Comparison of ENCODE assay signal across 8 cellular contexts in the genomic region with DNA sequence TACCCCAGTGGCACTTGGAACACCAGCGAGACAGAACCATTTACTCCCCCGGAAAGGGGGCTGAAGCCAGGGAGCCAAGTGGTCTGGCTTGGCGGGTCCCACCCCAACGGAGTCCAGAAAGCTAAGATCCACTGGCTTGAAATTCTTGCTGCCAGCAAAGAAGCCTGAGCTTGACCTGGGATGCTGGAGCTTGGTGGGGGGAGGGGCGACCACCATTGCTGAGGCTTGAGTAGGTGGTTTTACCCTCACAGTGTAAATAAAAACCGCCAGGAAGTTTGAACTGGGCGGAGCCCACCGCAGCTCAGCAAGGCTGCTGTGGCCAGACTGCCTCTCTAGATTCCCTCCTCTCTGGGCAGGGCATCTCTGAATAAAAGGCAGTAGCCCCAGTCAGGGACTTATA.
DNase-seq lines count a peak whose midpoint lies in the region; ATAC-seq, FAIRE-seq and TF ChIP-seq lines count a peak whose summit lies in the region.
"Not testable (repeated sequence)": the region's sequence is repeated elsewhere in the genome, so short reads cannot be mapped to it uniquely, and the experiment has no call there.

No MANE protein-coding gene starts in this region.

- not testable (repeated sequence) for ATAC-seq in HepG2

- not testable (repeated sequence) for FAIRE-seq in HepG2 (lab: Jason Lieb, UNC)

- not testable (repeated sequence) for H3K36me3 ChIP-seq in HEK293 (ENCODE audit: control insufficient read depth in 2 of 2, insufficient read depth in 1 of 2, low read length in 2 of 2); Loucy (ENCODE audit: insufficient read depth, low read length); NT2/D1 (ENCODE audit: insufficient read depth, insufficient read length, low read length); endodermal cell (ENCODE audit: control insufficient read depth, insufficient read depth, low read length); HepG2 (replicated peaks in 1 of 2; ENCODE audit: control insufficient read depth in 1 of 2, insufficient read depth in 2 of 2, low read length in 2 of 2)

- whole genome bisulfite sequencing in endodermal cell (ENCODE audit: insufficient coverage in 1 of 2, insufficient read length in 1 of 2), 2 experiments = 60 to 78% methylated on average over 4 to 8 of the region's 8 CpGs
- WGBS in HepG2 (ENCODE audit: low lambda C conversion rate) = 50% methylated on average over 1 of the region's 8 CpGs

- POLR2A ChIA-PET in HEK293 (lab: Yijun Ruan, JAX); activated CD4-positive, alpha-beta memory T cell treated with anti-CD3 and anti-CD28 coated beads, Interleukin-2, amount 10 ng/mL, durations not matched to agents 7 days and 5 days (lab: Charles Lee); HepG2 (lab: Yijun Ruan, JAX): not testable (repeated sequence)

- CTCF ChIA-PET in HEK293 (lab: Yijun Ruan, JAX); activated CD4-positive, alpha-beta memory T cell treated with anti-CD3 and anti-CD28 coated beads, Interleukin-2, amount 10 ng/mL, durations not matched to agents 7 days and 5 days (lab: Charles Lee); HepG2 (lab: Yijun Ruan, JAX; ENCODE audit: low intra/inter-chr PET ratio, low total read pairs): not testable (repeated sequence)

- H3K9me3 ChIP-seq in HEK293 (ENCODE audit: control insufficient read depth, insufficient read depth, low read depth, low read length); NT2/D1 (ENCODE audit: insufficient read depth, low read length); endodermal cell (ENCODE audit: control insufficient read depth, low read length); HepG2 (ENCODE audit: low read length): not testable (repeated sequence)
- peaks cover 14% of the 10 kb centered on the region; the same call in 1 of the 2 replicates for H3K9me3 ChIP-seq in Loucy (ENCODE audit: insufficient read depth, low read depth, low read length)

- H3K27ac ChIP-seq in HEK293 (ENCODE audit: extremely low read depth, low read depth, low read length); endodermal cell (ENCODE audit: low read depth, low read length); HepG2 (ENCODE audit: extremely low read length, insufficient read depth, low read length): not testable (repeated sequence)

- H3K4me2 ChIP-seq in Loucy (ENCODE audit: low read depth, low read length, poor library complexity, severe bottlenecking) = peak overlapping the region; percentile 61
- H3K4me2 ChIP-seq in HepG2 (ENCODE audit: low read depth, low read length) = not testable (repeated sequence)

- not testable (repeated sequence) for TF ChIP-seq RAD21 in HepG2 (CRISPR knock-in tag; IDR thresholded peaks at IDR 0.05)

- not testable (repeated sequence) for H3K9ac ChIP-seq in Loucy (ENCODE audit: low read depth, low read length, poor library complexity, severe bottlenecking); NT2/D1 (ENCODE audit: insufficient read length, low read depth); endodermal cell (ENCODE audit: extremely low read depth, low read length, poor library complexity, severe bottlenecking); HepG2 (ENCODE audit: insufficient read depth, low read depth, low read length)

- intact Hi-C loops in HepG2 (cut with micrococcal nuclease; ENCODE audit: unreplicated experiment) = not testable (repeated sequence)

- H4K20me1 ChIP-seq in Loucy (ENCODE audit: insufficient read depth, low read length, poor library complexity, severe bottlenecking); HepG2 (ENCODE audit: insufficient read depth, low read length): not testable (repeated sequence)

- H3K4me3 ChIP-seq in HEK293 (ENCODE audit: low read depth, low read length); NT2/D1 (ENCODE audit: insufficient read length, low read depth); endodermal cell (ENCODE audit: low read length); HepG2 (replicated peaks in 1 of 3; ENCODE audit: insufficient read depth in 1 of 3, low read depth in 2 of 3, low read length in 3 of 3): not testable (repeated sequence)
- peak overlapping the region; percentile 36 for H3K4me3 ChIP-seq in Loucy (ENCODE audit: low read length, poor library complexity, severe bottlenecking)

- H3K4me1 ChIP-seq in HEK293 (ENCODE audit: control insufficient read depth, insufficient read depth, low read length); NT2/D1 (ENCODE audit: insufficient read depth, insufficient read length); endodermal cell (ENCODE audit: control insufficient read depth, insufficient read depth, low read length): not testable (repeated sequence)
- H3K4me1 ChIP-seq in Loucy (ENCODE audit: insufficient read depth, low read length, poor library complexity, severe bottlenecking) = peaks cover 12% of the 10 kb centered on the region
- H3K4me1 ChIP-seq in HepG2 (ENCODE audit: insufficient read depth, low read length) = peaks cover 12% of the 10 kb centered on the region

- H3F3A ChIP-seq in Loucy (ENCODE audit: low read depth) = not testable (repeated sequence)

- H3K27ac Mint-ChIP-seq in activated CD4-positive, alpha-beta memory T cell treated with anti-CD3 and anti-CD28 coated beads, Interleukin-2, amount 10 ng/mL, durations not matched to agents 7 days and 5 days; endodermal cell: not testable (repeated sequence)

- BruUV-seq in HepG2 (replicated peaks; lab: Mats Ljungman, UMichigan) = not testable (repeated sequence)

- in situ Hi-C loops in HepG2 (cut with HindIII; ENCODE audit: extremely low pct_ligation_motif_present, low pct_unique_long_range_greater_than_20kb) = not testable (repeated sequence)

- H3K36me3 Mint-ChIP-seq in activated CD4-positive, alpha-beta memory T cell treated with anti-CD3 and anti-CD28 coated beads, Interleukin-2, amount 10 ng/mL, durations not matched to agents 7 days and 5 days (ENCODE audit: low read depth); endodermal cell (ENCODE audit: low read depth): not testable (repeated sequence)

- not testable (repeated sequence) for TF ChIP-seq POLR2A in HepG2 (IDR thresholded peaks at IDR 0.05; ENCODE audit: insufficient read depth in 1 of 2, low read depth in 2 of 2, low read length in 2 of 2)

- H3K27me3 ChIP-seq in Loucy (ENCODE audit: insufficient read depth, low read length, poor library complexity, severe bottlenecking); NT2/D1 (ENCODE audit: insufficient read depth, insufficient read length); endodermal cell (ENCODE audit: control insufficient read depth, insufficient read depth, low read length, poor library complexity, severe bottlenecking); HepG2 (ENCODE audit: control insufficient read depth in 1 of 2, insufficient read depth in 2 of 2, low read length in 2 of 2): not testable (repeated sequence)

- not testable (repeated sequence) for H3K9me2 ChIP-seq in Loucy (replicated peaks; ENCODE audit: low read depth, low read length)

- not testable (repeated sequence) for H2AFZ ChIP-seq in Loucy (ENCODE audit: low read length); HepG2 (ENCODE audit: low read length)

- DNase-seq in CMK (ENCODE audit: low read depth) (peak; percentile 5), NT2/D1 (ENCODE audit: low read depth, low spot score) (peak; percentile 13), activated gamma-delta T cell treated with Interleukin-2 at 50 U/mL for 16 hours (peak; percentile 9), endodermal cell (peak; percentile 44)
- DNase-seq in activated CD4-positive, alpha-beta memory T cell treated with anti-CD3 and anti-CD28 coated beads, Interleukin-2, amount 10 ng/mL, durations not matched to agents 7 days and 5 days = peak; percentile 24
- not testable (repeated sequence) for DNase-seq in HepG2 (ENCODE audit: low spot score)

- not testable (repeated sequence) for H3K4me3 Mint-ChIP-seq in activated CD4-positive, alpha-beta memory T cell treated with anti-CD3 and anti-CD28 coated beads, Interleukin-2, amount 10 ng/mL, durations not matched to agents 7 days and 5 days; endodermal cell

- not testable (repeated sequence) for TF ChIP-seq CTCF in HEK293 (tag by site-specific recombination; IDR thresholded peaks at IDR 0.05); Loucy (conservative IDR thresholded peaks at IDR 0.05; ENCODE audit: low read length); endodermal cell (conservative IDR thresholded peaks at IDR 0.05); HepG2 (CRISPR knock-in tag; IDR thresholded peaks at IDR 0.05)

- H3K79me2 ChIP-seq in Loucy (ENCODE audit: insufficient read depth, low read length); HepG2 (ENCODE audit: insufficient read depth, low read length): not testable (repeated sequence)

- H3K4me1 Mint-ChIP-seq in activated CD4-positive, alpha-beta memory T cell treated with anti-CD3 and anti-CD28 coated beads, Interleukin-2, amount 10 ng/mL, durations not matched to agents 7 days and 5 days = peaks cover 12% of the 10 kb centered on the region
- not testable (repeated sequence) for H3K4me1 Mint-ChIP-seq in endodermal cell

- not testable (repeated sequence) for H3K9me3 Mint-ChIP-seq in activated CD4-positive, alpha-beta memory T cell treated with anti-CD3 and anti-CD28 coated beads, Interleukin-2, amount 10 ng/mL, durations not matched to agents 7 days and 5 days
- peaks cover 47% of the 10 kb centered on the region for H3K9me3 Mint-ChIP-seq in endodermal cell

- TF ChIP-seq EP300 in HepG2 (IDR thresholded peaks at IDR 0.05; ENCODE audit: low read depth in 2 of 2, low read length in 2 of 2); HepG2 (CRISPR knock-in tag; IDR thresholded peaks at IDR 0.05; ENCODE audit: borderline replicate concordance): not testable (repeated sequence)

- peaks cover 17% of the 10 kb centered on the region for H3K27me3 Mint-ChIP-seq in activated CD4-positive, alpha-beta memory T cell treated with anti-CD3 and anti-CD28 coated beads, Interleukin-2, amount 10 ng/mL, durations not matched to agents 7 days and 5 days
- H3K27me3 Mint-ChIP-seq in endodermal cell (ENCODE audit: insufficient read depth) = peaks cover 24% of the 10 kb centered on the region
